Comparison of ENCODE assay signal across 21 cellular contexts in the genomic region with DNA sequence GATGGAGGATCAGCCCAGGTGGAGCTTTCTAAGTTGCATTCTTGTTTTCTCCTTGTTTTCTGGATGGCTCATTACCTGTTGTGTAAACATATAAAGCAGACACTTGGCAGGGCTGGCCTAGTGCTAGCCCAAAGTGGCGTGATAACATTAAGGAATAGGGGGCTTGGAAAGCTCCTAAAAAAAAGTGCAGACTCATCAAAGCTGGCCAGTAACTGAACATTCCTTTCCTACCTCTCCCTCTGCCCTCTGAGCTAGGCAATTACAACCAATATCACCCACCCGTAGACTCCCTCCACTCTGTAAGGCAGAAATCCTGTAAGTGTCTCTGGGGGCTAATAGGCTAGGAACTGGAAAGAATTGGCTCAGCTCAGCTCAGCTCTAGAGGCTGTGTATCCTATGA. TPM values are rescaled to one million over a fixed set of nuclear protein-coding genes. Genes with fewer than 3 reads are reported as not detected.
"Had no signal": no experiment of that assay in that cellular context is flagged by ENCODE, and none has a peak within 500 bp of the region (broad histone marks: within the 10 kb centered on the region; RNA-seq: fewer than 3 reads in every experiment).

No MANE protein-coding gene starts in this region.

RNA-seq across cellular contexts. Expression of a gene that starts 42.5 kb away (rescaled TPM):
- total RNA-seq: activated naive CD4-positive, alpha-beta T cell treated with anti-CD3 and anti-CD28 coated beads for 36 hours; activated naive CD4-positive, alpha-beta T cell treated with anti-CD3 and anti-CD28 coated beads, Interleukin-2, amount 50 U/mL, for 72 hours; activated naive CD8-positive, alpha-beta T cell treated with anti-CD3 and anti-CD28 coated beads for 36 hours; activated naive CD8-positive, alpha-beta T cell treated with anti-CD3 and anti-CD28 coated beads, Interleukin-2, amount 10 ng/mL, durations not matched to agents 7 days and 5 days; activated T-cell treated with anti-CD3 and anti-CD28 coated beads, Interleukin-2, amount 50 U/mL, for 4 hours; activated T-cell treated with anti-CD3 and anti-CD28 coated beads, Interleukin-2, amount 50 U/mL, for 72 hours; activated T-helper 1 cell treated with anti-CD3 and anti-CD28 coated beads, Interleukin-12 subunit alpha, Interleukin-12 subunit beta, Interleukin-2, Interleukin-4 antibody, amounts not matched to agents 30 ng/mL and 10 ng/mL and 1 ng/mL, durations not matched to agents 14 hours and 24 hours and 36 hours; activated T-helper 17 cell treated with anti-CD3 and anti-CD28 coated beads, Interleukin-2, amount 50 U/mL, for 72 hours; activated T-helper 2 cell treated with anti-CD3 and anti-CD28 coated beads, Interferon-gamma antibody, Interleukin-2, Interleukin-4, amounts not matched to agents 10 μg/mL and 5 μg/mL and 100 μg/mL, durations not matched to agents 14 hours and 24 hours and 36 hours; adrenal gland; aorta; ascending aorta; astrocyte; body of pancreas; breast epithelium; bronchial epithelial cell; cardiac muscle cell; cardiac septum; cerebellum; chondrocyte had no signal
- polyA plus RNA-seq: adipose tissue, adrenal gland, aorta, cardiac muscle cell had no signal

RNA-seq across cellular contexts. Expression of a gene that starts 58.8 kb away (rescaled TPM):
- total RNA-seq: activated naive CD4-positive, alpha-beta T cell treated with anti-CD3 and anti-CD28 coated beads for 36 hours; activated naive CD4-positive, alpha-beta T cell treated with anti-CD3 and anti-CD28 coated beads, Interleukin-2, amount 50 U/mL, for 72 hours; activated naive CD8-positive, alpha-beta T cell treated with anti-CD3 and anti-CD28 coated beads for 36 hours; activated naive CD8-positive, alpha-beta T cell treated with anti-CD3 and anti-CD28 coated beads, Interleukin-2, amount 10 ng/mL, durations not matched to agents 7 days and 5 days; activated T-cell treated with anti-CD3 and anti-CD28 coated beads, Interleukin-2, amount 50 U/mL, for 72 hours; activated T-helper 1 cell treated with anti-CD3 and anti-CD28 coated beads, Interleukin-12 subunit alpha, Interleukin-12 subunit beta, Interleukin-2, Interleukin-4 antibody, amounts not matched to agents 30 ng/mL and 10 ng/mL and 1 ng/mL, durations not matched to agents 14 hours and 24 hours and 36 hours; activated T-helper 17 cell treated with anti-CD3 and anti-CD28 coated beads, Interleukin-2, amount 50 U/mL, for 72 hours; activated T-helper 2 cell treated with anti-CD3 and anti-CD28 coated beads, Interferon-gamma antibody, Interleukin-2, Interleukin-4, amounts not matched to agents 10 μg/mL and 5 μg/mL and 100 μg/mL, durations not matched to agents 14 hours and 24 hours and 36 hours; aorta; ascending aorta; astrocyte; body of pancreas; breast epithelium; bronchial epithelial cell; cardiac muscle cell; cardiac septum; cerebellum; chondrocyte had no signal
- polyA plus RNA-seq: adipose tissue, adrenal gland, aorta, cardiac muscle cell had no signal
